ENCODE assay signal across 8 cellular contexts in genomic region chr7:102431617-102432298, GRCh38. TPM values are rescaled to one million over a fixed set of nuclear protein-coding genes. Genes with fewer than 3 reads are reported as not detected.
A peak's percentile ranks its signal among the peaks of the same experiment; 100 is the strongest.
DNase-seq lines count a peak whose midpoint lies in the region; ATAC-seq, FAIRE-seq and TF ChIP-seq lines count a peak whose summit lies in the region.

No MANE protein-coding gene starts in this region.

- peak; percentile 99 for FAIRE-seq in GM12891 (lab: Jason Lieb, UNC)

- no peak for TF ChIP-seq EP300 in ovary (IDR thresholded peaks at IDR 0.05)

- H3K36me3 ChIP-seq in colonic mucosa = no peaks in the 10 kb centered on the region
- no peaks in the 10 kb centered on the region for H3K36me3 ChIP-seq in aorta (ENCODE audit: control insufficient read depth in 1 of 2, insufficient read depth in 2 of 2, low read length in 1 of 2)
- H3K36me3 ChIP-seq in ovary = no peaks in the 10 kb centered on the region

- intact Hi-C loops in colonic mucosa (cut with DNase I) (no loop called here), posterior cingulate gyrus (cut with DNase I) (no loop called here), aorta (cut with DNase I) (no loop called here), ovary (cut with DNase I) (no loop called here)

- DNase-seq in GM12891 (ENCODE audit: insufficient read length, low spot score) (no peak), Kasumi-1 (lab: John Stamatoyannopoulos, UW) (peak; percentile 17 to 52), colonic mucosa (peak; percentile 65), posterior cingulate gyrus (peak in 8 of 10 donors; percentile 63 to 96 (median 82)), aorta (no peak), ovary (no peak)
- DNase-seq in activated CD4-positive, alpha-beta T cell treated with anti-CD3 and anti-CD28 coated beads for 1 hour = peak; percentile 41

- TF ChIP-seq CTCF in colonic mucosa (IDR thresholded peaks at IDR 0.05) = no peak
- TF ChIP-seq CTCF in ovary (IDR thresholded peaks at IDR 0.05) = no peak

- H3K9ac ChIP-seq in colonic mucosa (ENCODE audit: low read depth in 2 of 2, low read length in 2 of 2) = peak overlapping the region in 1 of 2 donors; percentile 61

- H3K9me3 ChIP-seq in colonic mucosa (no peaks in the 10 kb centered on the region), aorta (ENCODE audit: control insufficient read depth, low read length) (no peaks in the 10 kb centered on the region), ovary (no peaks in the 10 kb centered on the region)

- H3K4me1 ChIP-seq in colonic mucosa (peaks cover 3% of the 10 kb centered on the region), aorta (ENCODE audit: control insufficient read depth in 1 of 2, insufficient read depth in 2 of 2, low read length in 2 of 2) (no peaks in the 10 kb centered on the region), ovary (ENCODE audit: insufficient read depth) (peaks cover 5% of the 10 kb centered on the region)

- no peak overlapping the region for H3K4me3 ChIP-seq in colonic mucosa
- H3K4me3 ChIP-seq in aorta (ENCODE audit: low read length in 2 of 2) = no peak overlapping the region
- H3K4me3 ChIP-seq in ovary = no peak overlapping the region

- TF ChIP-seq POLR2A in GM12891 (IDR thresholded peaks at IDR 0.05; ENCODE audit: low read depth, low read length) (peak; percentile 67; the same call in 1 of the 2 replicates), ovary (IDR thresholded peaks at IDR 0.05) (no peak)

- 58 to 66% methylated on average over 17 of the region's 17 CpGs for WGBS in aorta, 2 donors
- WGBS in ovary, 3 donors = 47 to 58% (median 55%) methylated on average over 17 of the region's 17 CpGs

- no peak for ATAC-seq in GM19455 (IDR thresholded peaks at IDR 0.05; ENCODE audit: unreplicated experiment)
- ATAC-seq in aorta (ENCODE audit: low FRiP score) = no peak

- H3K27me3 ChIP-seq in colonic mucosa = no peaks in the 10 kb centered on the region
- H3K27me3 ChIP-seq in aorta (ENCODE audit: control insufficient read depth in 1 of 2, insufficient read depth in 2 of 2, low read length in 1 of 2) = no peaks in the 10 kb centered on the region
- H3K27me3 ChIP-seq in ovary = no peaks in the 10 kb centered on the region

- peak overlapping the region; percentile 67 for H3K27ac ChIP-seq in colonic mucosa
- H3K27ac ChIP-seq in aorta (ENCODE audit: low read depth in 1 of 2, low read length in 2 of 2) = no peak overlapping the region
- no peak overlapping the region for H3K27ac ChIP-seq in ovary

TF ChIP-seq in GM12891, 5 proteins besides CTCF, POLR2A, EP300 and RAD21:
- TF ChIP-seq PAX5 (IDR thresholded peaks at IDR 0.05; ENCODE audit: insufficient read depth, low read length, severe bottlenecking) (no peak), TAF1 (IDR thresholded peaks at IDR 0.05; ENCODE audit: low read depth, low read length) (peak; percentile 48; the same call in 1 of the 2 replicates), POU2F2 (IDR thresholded peaks at IDR 0.05; ENCODE audit: low read depth, low read length) (peak; percentile 90), SPI1 (IDR thresholded peaks at IDR 0.05; ENCODE audit: low read depth, low read length) (peak; percentile 81)
TF ChIP-seq in GM12891: peak in this region for 3.

RNA-seq across cellular contexts. Expression of gene ORAI2, which starts 1.6 kb away (rescaled TPM):
- polyA plus RNA-seq in GM12891 (2012; ENCODE audit: low read depth, missing spikeins) = 27.6 TPM
- total RNA-seq in colonic mucosa (1 to 10 TPM; 3.3 to 5.5 TPM), aorta (10 to 100 TPM; 17.8 to 25.5 TPM), ovary (10 to 100 TPM in 6 of 7 donors, 1 to 10 TPM in 1; 6.4 to 18.9 (median 16.3) TPM)
- polyA plus RNA-seq in aorta (1 to 10 TPM; 3.1 to 7.4 TPM), ovary (10 to 100 TPM in 1 of 2 donors, 1 to 10 TPM in 1; 3.2 to 10.0 TPM)

RNA-seq across cellular contexts. Expression of gene ALKBH4, which starts 32.9 kb away (rescaled TPM):
- 6.1 TPM for polyA plus RNA-seq in GM12891 (2012; ENCODE audit: low read depth, missing spikeins)
- total RNA-seq in colonic mucosa (10 to 100 TPM in 1 of 2 donors, 1 to 10 TPM in 1; 9.7 to 14.1 TPM), aorta (1 to 10 TPM; 6.1 to 8.7 TPM), ovary (10 to 100 TPM in 5 of 7 donors, 1 to 10 TPM in 2; 9.8 to 15.5 (median 12.2) TPM)
- polyA plus RNA-seq in aorta (10 to 100 TPM in 1 of 2 donors, 1 to 10 TPM in 1; 9.1 to 10.2 TPM), ovary (10 to 100 TPM in 1 of 2 donors, 1 to 10 TPM in 1; 6.2 to 11.9 TPM)

RNA-seq across cellular contexts. Expression of gene LRWD1, which starts 33.0 kb away (rescaled TPM):
- polyA plus RNA-seq in GM12891 (2012; ENCODE audit: low read depth, missing spikeins) = 12.5 TPM
- 10 to 100 TPM; 11.4 to 19.6 TPM for total RNA-seq in colonic mucosa
- total RNA-seq in aorta = 1 to 10 TPM; 8.6 to 9.4 TPM
- 10 to 100 TPM; 13.4 to 16.5 TPM for polyA plus RNA-seq in aorta
- 10 to 100 TPM; 10.7 to 26.2 (median 14.6) TPM for total RNA-seq in ovary
- 10 to 100 TPM in 1 of 2 donors, 1 to 10 TPM in 1; 3.4 to 12.6 TPM for polyA plus RNA-seq in ovary

RNA-seq across cellular contexts. Expression of gene PRKRIP1, which starts 35.6 kb away (rescaled TPM):
- polyA plus RNA-seq in GM12891 (2012; ENCODE audit: low read depth, missing spikeins) = 28.3 TPM
- total RNA-seq in colonic mucosa (10 to 100 TPM; 15.1 to 19.4 TPM), aorta (10 to 100 TPM; 19.0 to 26.0 TPM), ovary (10 to 100 TPM; 17.4 to 28.8 (median 23.9) TPM)
- polyA plus RNA-seq in aorta (10 to 100 TPM; 14.9 to 66.5 TPM), ovary (10 to 100 TPM; 23.4 to 26.9 TPM)

RNA-seq across cellular contexts. Expression of gene POLR2J, which starts 47.0 kb away (rescaled TPM):
- polyA plus RNA-seq in GM12891 (2012; ENCODE audit: low read depth, missing spikeins) = 94.7 TPM
- total RNA-seq in colonic mucosa = 10 to 100 TPM; 43.0 to 49.2 TPM
- total RNA-seq in aorta = 10 to 100 TPM; 29.6 to 35.9 TPM
- polyA plus RNA-seq in aorta = 10 to 100 TPM; 90.0 to 92.9 TPM
- 10 to 100 TPM; 17.7 to 48.0 (median 40.2) TPM for total RNA-seq in ovary
- polyA plus RNA-seq in ovary = 10 to 100 TPM; 41.9 to 77.1 TPM

Comparison
In these comparisons a context has a peak if more than half of its experiments do, and no peak if none do; other contexts are left out.
1. DNase-seq: peak in Kasumi-1 (2 of 2), activated CD4-positive, alpha-beta T cell treated with anti-CD3 and anti-CD28 coated beads for 1 hour (single experiment), colonic mucosa (single experiment) and posterior cingulate gyrus (8 of 10); none in GM12891 (single experiment), aorta (0 of 2) and ovary (0 of 5).